In the genomic region with DNA sequence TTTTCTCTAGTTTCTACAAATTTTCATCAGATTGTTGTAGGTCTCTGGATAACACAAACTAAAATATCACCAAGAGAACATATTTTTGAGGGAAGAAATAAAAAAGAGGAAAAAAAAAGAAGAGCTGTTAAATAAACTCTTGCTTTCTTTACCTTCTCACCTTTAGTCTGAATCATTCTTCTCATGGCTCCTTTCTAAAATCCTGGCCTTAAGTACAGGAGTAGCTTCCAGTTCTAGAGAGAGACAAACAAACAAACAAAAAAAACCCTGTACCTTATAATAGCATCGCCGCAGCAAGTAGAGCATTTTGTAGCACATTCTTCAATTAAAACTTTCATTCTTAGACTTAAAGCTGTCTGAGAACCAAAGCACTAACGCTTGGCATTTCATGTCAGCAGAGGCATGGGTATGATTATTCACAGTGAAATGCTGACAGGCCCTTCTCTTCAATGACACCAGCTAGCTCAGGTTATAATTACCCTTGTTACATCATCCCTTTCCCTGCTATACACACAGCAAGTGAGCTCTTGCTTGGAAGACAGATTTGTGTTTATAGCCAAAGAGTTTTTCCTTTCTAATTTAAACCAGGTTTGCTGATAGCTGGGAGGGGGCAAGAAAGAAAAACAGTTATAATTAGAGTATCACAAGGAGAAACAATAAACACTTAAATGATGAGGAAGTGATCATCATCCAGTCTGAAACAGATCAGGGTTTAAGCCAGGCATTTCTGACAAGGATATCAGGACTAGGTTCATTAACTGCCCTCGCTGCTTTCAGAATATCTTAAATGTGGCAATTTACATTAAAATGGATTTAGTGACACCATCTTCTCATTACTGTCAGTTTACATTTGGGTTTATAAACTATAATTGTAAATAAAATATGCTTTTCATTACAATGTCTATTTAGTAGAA, we compare ENCODE assay signal across 13 cellular contexts.
DNase-seq lines count a peak whose midpoint lies in the region; TF ChIP-seq lines count a peak whose summit lies in the region.
"Had no signal": no experiment of that assay in that cellular context is flagged by ENCODE, and none has a peak within 500 bp of the region (broad histone marks: within the 10 kb centered on the region; RNA-seq: fewer than 3 reads in every experiment).

No MANE protein-coding gene starts in this region.

- intact Hi-C loops in left ventricle myocardium inferior (cut with micrococcal nuclease), result no loop called here

- H3K4me3 ChIP-seq in HEK293 (ENCODE audit: low read depth, low read length), result no peak overlapping the region
- no peak overlapping the region for H3K4me3 ChIP-seq in left ventricle myocardium inferior
- no peak overlapping the region for H3K4me3 ChIP-seq in suprapubic skin
- H3K4me3 ChIP-seq: ascending aorta, BLaER1, vagina had no signal

- no peaks in the 10 kb centered on the region for H3K27me3 ChIP-seq in left ventricle myocardium inferior (ENCODE audit: low read depth)
- H3K27me3 ChIP-seq in suprapubic skin, result no peaks in the 10 kb centered on the region
- H3K27me3 ChIP-seq: ascending aorta, BLaER1, vagina had no signal

- 69% methylated on average over 4 of the region's 4 CpGs for WGBS in suprapubic skin

- H3K36me3 ChIP-seq in HEK293 (ENCODE audit: control insufficient read depth in 2 of 2, insufficient read depth in 1 of 2, low read length in 2 of 2), result no peaks in the 10 kb centered on the region
- H3K36me3 ChIP-seq in left ventricle myocardium inferior, result no peaks in the 10 kb centered on the region
- H3K36me3 ChIP-seq in suprapubic skin, result no peaks in the 10 kb centered on the region
- H3K36me3 ChIP-seq: ascending aorta, BLaER1, vagina had no signal

- no peak for TF ChIP-seq EP300 in suprapubic skin (IDR thresholded peaks at IDR 0.05)

- POLR2A ChIA-PET in HEK293 (lab: Yijun Ruan, JAX), result no interaction called here

- DNase-seq in AG09319 (ENCODE audit: extremely low read depth, low read depth), result peak; percentile 41
- DNase-seq in SW480 (ENCODE audit: low spot score), result peak; percentile 76
- no peak for DNase-seq in left ventricle myocardium inferior
- no peak for DNase-seq in NCI-H1048 (lab: John Stamatoyannopoulos, UW)
- DNase-seq in stimulated activated naive CD4-positive, alpha-beta T cell treated with Interleukin-2 at 50 U/mL for 16 hours (lab: John Stamatoyannopoulos, UW), result no peak
- no peak for DNase-seq in NK-92 treated with Interleukin-12 subunit alpha and Interleukin-12 subunit beta, amount 100 ng/mL, for 24 hours (lab: John Stamatoyannopoulos, UW)
- DNase-seq in suprapubic skin (ENCODE audit: low spot score in 2 of 2), result no peak
- DNase-seq: activated T-cell treated with anti-CD3 and anti-CD28 coated beads, Interleukin-2, amount 50 U/mL, for 4 hours; naive thymus-derived CD4-positive, alpha-beta T cell had no signal

- H3K27ac ChIP-seq in HEK293 (ENCODE audit: extremely low read depth, low read depth, low read length), result no peak overlapping the region
- H3K27ac ChIP-seq in left ventricle myocardium inferior (replicated peaks), result peak overlapping the region; percentile 69
- no peak overlapping the region for H3K27ac ChIP-seq in suprapubic skin
- H3K27ac ChIP-seq: ascending aorta, BLaER1, vagina had no signal

- CTCF ChIA-PET in HEK293 (lab: Yijun Ruan, JAX), result interaction anchor here (0.6 to 0.7 kb wide), 3 partner anchors 152 to 992 kb away, joined by 3 to 4 read pairs (median 3); no protein-coding TSS in a partner anchor

- no peak for TF ChIP-seq POLR2A in suprapubic skin (IDR thresholded peaks at IDR 0.05)

- H3K4me1 ChIP-seq in HEK293 (ENCODE audit: control insufficient read depth, insufficient read depth, low read length) (peaks cover 6% of the 10 kb centered on the region; the same call in 1 of the 2 replicates), left ventricle myocardium inferior (peaks cover 11% of the 10 kb centered on the region), suprapubic skin (no peaks in the 10 kb centered on the region)
- H3K4me1 ChIP-seq: ascending aorta, BLaER1, vagina had no signal

- H3K9me3 ChIP-seq in HEK293 (ENCODE audit: control insufficient read depth, insufficient read depth, low read depth, low read length) (no peaks in the 10 kb centered on the region), left ventricle myocardium inferior (replicated peaks) (peaks cover 33% of the 10 kb centered on the region), suprapubic skin (peaks cover 3% of the 10 kb centered on the region)
- H3K9me3 ChIP-seq: vagina had no signal

- TF ChIP-seq CTCF in AG09319 (IDR thresholded peaks at IDR 0.05; ENCODE audit: low read depth, low read length) (no peak), HEK293 (tag by site-specific recombination; IDR thresholded peaks at IDR 0.05) (no peak), left ventricle myocardium inferior (IDR thresholded peaks at IDR 0.05; ENCODE audit: borderline replicate concordance) (no peak), suprapubic skin (IDR thresholded peaks at IDR 0.05) (no peak)

TF ChIP-seq in HEK293, 187 proteins besides CTCF, POLR2A, EP300 and RAD21 (continues in another document):
- peak; percentile 69 for TF ChIP-seq ZNF366 (tag by site-specific recombination; conservative IDR thresholded peaks at IDR 0.05)
- TF ChIP-seq, protein P1, sequence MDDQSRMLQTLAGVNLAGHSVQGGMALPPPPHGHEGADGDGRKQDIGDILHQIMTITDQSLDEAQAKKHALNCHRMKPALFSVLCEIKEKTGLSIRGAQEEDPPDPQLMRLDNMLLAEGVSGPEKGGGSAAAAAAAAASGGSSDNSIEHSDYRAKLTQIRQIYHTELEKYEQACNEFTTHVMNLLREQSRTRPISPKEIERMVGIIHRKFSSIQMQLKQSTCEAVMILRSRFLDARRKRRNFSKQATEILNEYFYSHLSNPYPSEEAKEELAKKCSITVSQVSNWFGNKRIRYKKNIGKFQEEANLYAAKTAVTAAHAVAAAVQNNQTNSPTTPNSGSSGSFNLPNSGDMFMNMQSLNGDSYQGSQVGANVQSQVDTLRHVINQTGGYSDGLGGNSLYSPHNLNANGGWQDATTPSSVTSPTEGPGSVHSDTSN (CRISPR knock-in tag; IDR thresholded peaks at IDR 0.05), result no peak
- TF ChIP-seq ZNF148 (tag by site-specific recombination; IDR thresholded peaks at IDR 0.05; ENCODE audit: borderline replicate concordance), result no peak
- TF ChIP-seq ZNF747 (tag by site-specific recombination; IDR thresholded peaks at IDR 0.05), result no peak
- no peak for TF ChIP-seq ZNF585B (tag by site-specific recombination; IDR thresholded peaks at IDR 0.05)
- no peak for TF ChIP-seq ZNF544 (tag by site-specific recombination; IDR thresholded peaks at IDR 0.05)
- no peak for TF ChIP-seq ZNF26 (tag by site-specific recombination; IDR thresholded peaks at IDR 0.05)
- TF ChIP-seq IKZF3 (tag by site-specific recombination; IDR thresholded peaks at IDR 0.05), result peak; percentile 73
- peak; percentile 75; the same call in 1 of the 2 replicates for TF ChIP-seq ZNF24 (tag by site-specific recombination; IDR thresholded peaks at IDR 0.05)
- TF ChIP-seq ZNF174 (tag by site-specific recombination; IDR thresholded peaks at IDR 0.05), result no peak
- no peak for TF ChIP-seq ZNF830 (tag by site-specific recombination; IDR thresholded peaks at IDR 0.05; ENCODE audit: low read depth)
- no peak for TF ChIP-seq ZNF202 (tag by site-specific recombination; IDR thresholded peaks at IDR 0.05; ENCODE audit: borderline replicate concordance)
- TF ChIP-seq KLF16 (tag by site-specific recombination; IDR thresholded peaks at IDR 0.05), result no peak
- TF ChIP-seq ZNF394 (tag by site-specific recombination; IDR thresholded peaks at IDR 0.05; ENCODE audit: borderline replicate concordance), result peak; percentile 46; the same call in 1 of the 2 replicates
- TF ChIP-seq ZBTB26 (tag by site-specific recombination; optimal IDR thresholded peaks at IDR 0.05), result no peak
- peak; percentile 78 for TF ChIP-seq ZNF664 (tag by site-specific recombination; IDR thresholded peaks at IDR 0.05)
- peak; percentile 91 for TF ChIP-seq ZNF660 (tag by site-specific recombination; IDR thresholded peaks at IDR 0.05)

Comparison
In these comparisons a context has a peak if more than half of its experiments do, and no peak if none do; other contexts are left out.
1. DNase-seq: peak in AG09319 (single experiment) and SW480 (single experiment); none in left ventricle myocardium inferior (single experiment), NCI-H1048 (single experiment), stimulated activated naive CD4-positive, alpha-beta T cell treated with Interleukin-2 at 50 U/mL for 16 hours (single experiment), NK-92 treated with Interleukin-12 subunit alpha and Interleukin-12 subunit beta, amount 100 ng/mL, for 24 hours (single experiment) and suprapubic skin (0 of 2).